In genomic region chrX:103608305-103608963, GRCh38 we compare ENCODE assay signal across 7 cellular contexts. TPM values are rescaled to one million over a fixed set of nuclear protein-coding genes. Genes with fewer than 3 reads are reported as not detected.
DNase-seq lines count a peak whose midpoint lies in the region; ATAC-seq and TF ChIP-seq lines count a peak whose summit lies in the region.

No MANE protein-coding gene starts in this region.

- H3K27ac Mint-ChIP-seq in activated CD4-positive, alpha-beta memory T cell treated with anti-CD3 and anti-CD28 coated beads, Interleukin-2, amount 10 ng/mL, durations not matched to agents 7 days and 5 days: no peak overlapping the region

- CTCF ChIA-PET in activated CD4-positive, alpha-beta memory T cell treated with anti-CD3 and anti-CD28 coated beads, Interleukin-2, amount 10 ng/mL, durations not matched to agents 7 days and 5 days (lab: Charles Lee): no interaction called here

- TF ChIP-seq CTCF in GM13976 (IDR thresholded peaks at IDR 0.05; ENCODE audit: borderline replicate concordance, control extremely low read depth, extremely low read depth, insufficient read depth, missing control alignments): no peak
- TF ChIP-seq CTCF in heart left ventricle (IDR thresholded peaks at IDR 0.05): no peak
- TF ChIP-seq CTCF in sigmoid colon (IDR thresholded peaks at IDR 0.05): no peak

- peak overlapping the region; percentile 66 for H3K4me3 Mint-ChIP-seq in activated CD4-positive, alpha-beta memory T cell treated with anti-CD3 and anti-CD28 coated beads, Interleukin-2, amount 10 ng/mL, durations not matched to agents 7 days and 5 days

- peak; percentile 19 for DNase-seq in GM13976 (ENCODE audit: low spot score)
- no peak for DNase-seq in activated CD4-positive, alpha-beta memory T cell treated with anti-CD3 and anti-CD28 coated beads, Interleukin-2, amount 10 ng/mL, durations not matched to agents 7 days and 5 days
- peak in 4 of 5 donors; percentile 7 to 26 (median 22) for DNase-seq in heart left ventricle
- DNase-seq in sigmoid colon: no peak
- DNase-seq in central memory CD4-positive, alpha-beta T cell: no peak
- DNase-seq in cerebellar nuclear complex (lab: John Stamatoyannopoulos, UW): no peak

- TF ChIP-seq POLR2A in heart left ventricle (IDR thresholded peaks at IDR 0.05) (no peak), sigmoid colon (IDR thresholded peaks at IDR 0.05) (no peak)

- H3K27me3 ChIP-seq in heart left ventricle: peaks cover 0 to 14% (median 0%) of the 10 kb centered on the region in 9 donors
- no peaks in the 10 kb centered on the region for H3K27me3 ChIP-seq in sigmoid colon

- TF ChIP-seq EP300 in sigmoid colon (IDR thresholded peaks at IDR 0.05): no peak

- peak; percentile 25 for ATAC-seq in HG02678 (IDR thresholded peaks at IDR 0.05; ENCODE audit: unreplicated experiment)
- ATAC-seq in heart left ventricle: peak; percentile 32 to 63 (median 51)

- H3K36me3 ChIP-seq in heart left ventricle (peaks cover 0 to 6% (median 0%) of the 10 kb centered on the region in 9 donors), sigmoid colon (no peaks in the 10 kb centered on the region)

- POLR2A ChIA-PET in activated CD4-positive, alpha-beta memory T cell treated with anti-CD3 and anti-CD28 coated beads, Interleukin-2, amount 10 ng/mL, durations not matched to agents 7 days and 5 days (lab: Charles Lee): no interaction called here

- peaks cover 6% of the 10 kb centered on the region for H3K4me1 Mint-ChIP-seq in activated CD4-positive, alpha-beta memory T cell treated with anti-CD3 and anti-CD28 coated beads, Interleukin-2, amount 10 ng/mL, durations not matched to agents 7 days and 5 days

- peaks cover 10% of the 10 kb centered on the region for H3K27me3 Mint-ChIP-seq in activated CD4-positive, alpha-beta memory T cell treated with anti-CD3 and anti-CD28 coated beads, Interleukin-2, amount 10 ng/mL, durations not matched to agents 7 days and 5 days

- H3K9me3 ChIP-seq in heart left ventricle (no peaks in the 10 kb centered on the region), sigmoid colon (no peaks in the 10 kb centered on the region)

- H3K36me3 Mint-ChIP-seq in activated CD4-positive, alpha-beta memory T cell treated with anti-CD3 and anti-CD28 coated beads, Interleukin-2, amount 10 ng/mL, durations not matched to agents 7 days and 5 days (ENCODE audit: low read depth): no peaks in the 10 kb centered on the region

- no peaks in the 10 kb centered on the region for H3K9me3 Mint-ChIP-seq in activated CD4-positive, alpha-beta memory T cell treated with anti-CD3 and anti-CD28 coated beads, Interleukin-2, amount 10 ng/mL, durations not matched to agents 7 days and 5 days

- WGBS in heart left ventricle, 4 donors: 6 to 18% (median 12%) methylated on average over 13 to 21 of the region's 21 CpGs
- 21 to 42% methylated on average over 21 of the region's 21 CpGs for WGBS in sigmoid colon, 2 donors

- H3K27ac ChIP-seq in heart left ventricle (peak overlapping the region; percentile 53 to 90 (median 84)), sigmoid colon (peak overlapping the region; percentile 90 to 95 (median 90))

- in situ Hi-C loops in GM13976 (cut with MboI; ENCODE audit: low sequenced_read_pairs, unreplicated experiment): no loop called here

- intact Hi-C loops in heart left ventricle (cut with DNase I): no loop called here
- intact Hi-C loops in sigmoid colon (cut with DNase I): loop anchor here (2.0 kb wide), 1 partner anchor 20 kb away; the partner anchor contains the start of gene TCEAL1

- H3K4me3 ChIP-seq in heart left ventricle (peak overlapping the region; percentile 42 to 94 (median 70)), sigmoid colon (peak overlapping the region; percentile 60 to 76 (median 72))

- H3K4me1 ChIP-seq in heart left ventricle (peaks cover 0 to 6% (median 0%) of the 10 kb centered on the region in 12 donors), sigmoid colon (no peaks in the 10 kb centered on the region)

RNA-seq across cellular contexts. Expression of gene TCEAL3, which starts 0.7 kb away (rescaled TPM):
- total RNA-seq in activated CD4-positive, alpha-beta memory T cell treated with anti-CD3 and anti-CD28 coated beads, Interleukin-2, amount 10 ng/mL, durations not matched to agents 7 days and 5 days: 1 to 10 TPM; 2.5 to 3.0 TPM
- total RNA-seq in heart left ventricle: 10 to 100 TPM; 16.1 to 26.0 (median 20.2) TPM
- 10 to 100 TPM; 30.3 to 37.7 TPM for polyA plus RNA-seq in heart left ventricle
- total RNA-seq in sigmoid colon: 10 to 100 TPM; 55.3 to 68.3 (median 61.4) TPM
- polyA plus RNA-seq in sigmoid colon: 10 to 100 TPM; 13.9 to 31.8 (median 17.7) TPM

RNA-seq across cellular contexts. Expression of gene TCEAL1, which starts 20.3 kb away (rescaled TPM):
- 1 to 10 TPM; 6.5 to 6.7 TPM for total RNA-seq in activated CD4-positive, alpha-beta memory T cell treated with anti-CD3 and anti-CD28 coated beads, Interleukin-2, amount 10 ng/mL, durations not matched to agents 7 days and 5 days
- total RNA-seq in heart left ventricle (10 to 100 TPM; 18.8 to 33.2 (median 23.6) TPM), sigmoid colon (100 to 1,000 TPM; 135 to 186 (median 173) TPM)
- polyA plus RNA-seq in heart left ventricle (10 to 100 TPM; 16.4 to 23.1 TPM), sigmoid colon (10 to 100 TPM; 19.5 to 24.6 (median 20.1) TPM)

RNA-seq across cellular contexts. Expression of gene TCEAL4, which starts 23.1 kb away (rescaled TPM):
- total RNA-seq in activated CD4-positive, alpha-beta memory T cell treated with anti-CD3 and anti-CD28 coated beads, Interleukin-2, amount 10 ng/mL, durations not matched to agents 7 days and 5 days: 1 to 10 TPM; 3.4 to 4.7 TPM
- total RNA-seq in heart left ventricle: 10 to 100 TPM; 50.9 to 75.3 (median 64.8) TPM
- polyA plus RNA-seq in heart left ventricle: 100 to 1,000 TPM; 105 to 176 TPM
- total RNA-seq in sigmoid colon: 100 to 1,000 TPM; 127 to 366 (median 178) TPM
- polyA plus RNA-seq in sigmoid colon: 100 to 1,000 TPM in 1 of 3 donors, 10 to 100 TPM in 2; 54.8 to 117 (median 62.1) TPM

Comparison
In these comparisons a context has a peak if more than half of its experiments do, and no peak if none do; other contexts are left out.
1. DNase-seq: peak in GM13976 (single experiment) and heart left ventricle (4 of 5); none in activated CD4-positive, alpha-beta memory T cell treated with anti-CD3 and anti-CD28 coated beads, Interleukin-2, amount 10 ng/mL, durations not matched to agents 7 days and 5 days (single experiment), sigmoid colon (single experiment), central memory CD4-positive, alpha-beta T cell (single experiment) and cerebellar nuclear complex (0 of 2).
2. RNA of gene TCEAL3, which starts 0.7 kb away (total RNA-seq): 55.3 to 68.3 TPM in sigmoid colon and 16.1 to 26.0 TPM in heart left ventricle; 2.5 to 3.0 TPM in activated CD4-positive, alpha-beta memory T cell treated with anti-CD3 and anti-CD28 coated beads, Interleukin-2, amount 10 ng/mL, durations not matched to agents 7 days and 5 days; every median in the first group is over 4 times any median in the second.
3. RNA of gene TCEAL4, which starts 23.1 kb away (total RNA-seq): 127 to 366 TPM in sigmoid colon and 50.9 to 75.3 TPM in heart left ventricle; 3.4 to 4.7 TPM in activated CD4-positive, alpha-beta memory T cell treated with anti-CD3 and anti-CD28 coated beads, Interleukin-2, amount 10 ng/mL, durations not matched to agents 7 days and 5 days; every median in the first group is over 4 times any median in the second.